Comparison of ENCODE assay signal across 8 cellular contexts in genomic region chr9:693460-694390, GRCh38.
A peak's percentile ranks its signal among the peaks of the same experiment; 100 is the strongest.
DNase-seq lines count a peak whose midpoint lies in the region; ATAC-seq, FAIRE-seq and TF ChIP-seq lines count a peak whose summit lies in the region.

No MANE protein-coding gene starts in this region.

- H3K4me3 Mint-ChIP-seq in stimulated activated naive B cell treated with anti-CD40 and anti-IgM and Interleukin-4, amounts not matched to agents 10 μg/mL and 1 μg/mL and 100 μg/mL, for 72 hours, result no peak overlapping the region
- H3K4me3 Mint-ChIP-seq in CD4-positive, alpha-beta T cell, result no peak overlapping the region

- H3K36me3 ChIP-seq in breast epithelium (no peaks in the 10 kb centered on the region), skeletal muscle tissue (ENCODE audit: control insufficient read depth in 3 of 3, insufficient read depth in 3 of 3, low read length in 3 of 3) (no peaks in the 10 kb centered on the region)

- CTCF ChIA-PET in CD4-positive, alpha-beta T cell (lab: Charles Lee), result interaction anchor here (1.6 kb wide), 1 partner anchor 17 kb away, joined by 3 read pairs; no protein-coding TSS in a partner anchor

- H3K27me3 Mint-ChIP-seq in stimulated activated naive B cell treated with anti-CD40 and anti-IgM and Interleukin-4, amounts not matched to agents 10 μg/mL and 1 μg/mL and 100 μg/mL, for 72 hours, result peaks cover 0 to 4% of the 10 kb centered on the region in 2 donors
- H3K27me3 Mint-ChIP-seq in CD4-positive, alpha-beta T cell, result peaks cover 11% of the 10 kb centered on the region

- no peak overlapping the region for H3K27ac Mint-ChIP-seq in stimulated activated naive B cell treated with anti-CD40 and anti-IgM and Interleukin-4, amounts not matched to agents 10 μg/mL and 1 μg/mL and 100 μg/mL, for 72 hours
- H3K27ac Mint-ChIP-seq in CD4-positive, alpha-beta T cell, result no peak overlapping the region

- TF ChIP-seq CTCF in breast epithelium (IDR thresholded peaks at IDR 0.05), result no peak
- TF ChIP-seq CTCF in CD4-positive, alpha-beta T cell (IDR thresholded peaks at IDR 0.05), result no peak

- peak overlapping the region; percentile 21 to 47 (median 24) for H3K4me3 ChIP-seq in breast epithelium
- H3K4me3 ChIP-seq in skeletal muscle tissue (ENCODE audit: low read length in 3 of 3), result peak overlapping the region; percentile 71 to 83 (median 72)

- DNase-seq in H54 (ENCODE audit: insufficient read length, low spot score), result no peak
- DNase-seq in breast epithelium (ENCODE audit: low spot score in 2 of 2), result no peak
- DNase-seq in kidney tubule cell (ENCODE audit: low spot score), result peak; percentile 54
- DNase-seq in stimulated activated naive B cell treated with anti-CD40 and anti-IgM and Interleukin-4, amounts not matched to agents 10 μg/mL and 1 μg/mL and 100 μg/mL, for 72 hours, result no peak
- DNase-seq in CD4-positive, alpha-beta T cell, result no peak

- POLR2A ChIA-PET in CD4-positive, alpha-beta T cell (lab: Charles Lee), result no interaction called here

- H3K9me3 Mint-ChIP-seq in stimulated activated naive B cell treated with anti-CD40 and anti-IgM and Interleukin-4, amounts not matched to agents 10 μg/mL and 1 μg/mL and 100 μg/mL, for 72 hours, result no peaks in the 10 kb centered on the region
- no peaks in the 10 kb centered on the region for H3K9me3 Mint-ChIP-seq in CD4-positive, alpha-beta T cell

- intact Hi-C loops in breast epithelium (cut with DNase I; ENCODE audit: low total_unique reads), result loop anchor here (10.0 kb wide), 1 partner anchor 61 kb away; no protein-coding TSS in a partner anchor
- intact Hi-C loops in CD4-positive, alpha-beta T cell (cut with DNase I, micrococcal nuclease), result no loop called here

- H3K4me1 Mint-ChIP-seq in stimulated activated naive B cell treated with anti-CD40 and anti-IgM and Interleukin-4, amounts not matched to agents 10 μg/mL and 1 μg/mL and 100 μg/mL, for 72 hours, result peaks cover 2 to 15% of the 10 kb centered on the region in 2 donors
- H3K4me1 Mint-ChIP-seq in CD4-positive, alpha-beta T cell (ENCODE audit: low read depth), result peaks cover 7% of the 10 kb centered on the region

- ATAC-seq in HG02588 (IDR thresholded peaks at IDR 0.05; ENCODE audit: unreplicated experiment), result no peak
- ATAC-seq in stimulated activated naive B cell treated with anti-CD40 and anti-IgM and Interleukin-4, amounts not matched to agents 10 μg/mL and 1 μg/mL and 100 μg/mL, for 72 hours (replicated peaks), result no peak
- ATAC-seq in HG03439 (IDR thresholded peaks at IDR 0.05; ENCODE audit: unreplicated experiment), result no peak
- ATAC-seq in CD4-positive, alpha-beta T cell (ENCODE audit: poor library complexity), result no peak

- H3K4me1 ChIP-seq in breast epithelium, result peaks cover 14 to 17% of the 10 kb centered on the region in 2 donors
- H3K4me1 ChIP-seq in skeletal muscle tissue (ENCODE audit: control insufficient read depth in 3 of 3, insufficient read depth in 3 of 3, low read length in 3 of 3), result peaks cover 48 to 66% (median 60%) of the 10 kb centered on the region in 3 donors

- TF ChIP-seq POLR2A in H54 (IDR thresholded peaks at IDR 0.05; ENCODE audit: low read depth, low read length), result no peak
- no peak for TF ChIP-seq POLR2A in breast epithelium (IDR thresholded peaks at IDR 0.05)

- peak overlapping the region; percentile 78 to 81 (median 81) for H3K9ac ChIP-seq in skeletal muscle tissue (ENCODE audit: low read depth in 1 of 3, low read length in 3 of 3)

- H3K27me3 ChIP-seq in breast epithelium, result no peaks in the 10 kb centered on the region
- H3K27me3 ChIP-seq in skeletal muscle tissue (ENCODE audit: control insufficient read depth in 3 of 3, insufficient read depth in 3 of 3, low read length in 3 of 3), result no peaks in the 10 kb centered on the region
- no peaks in the 10 kb centered on the region for H3K27me3 ChIP-seq in CD4-positive, alpha-beta T cell (ENCODE audit: control insufficient read depth, insufficient read depth, low read length)

- peak overlapping the region; percentile 78 to 92 for H3K27ac ChIP-seq in breast epithelium
- H3K27ac ChIP-seq in skeletal muscle tissue (ENCODE audit: low read depth, low read length), result peak overlapping the region; percentile 97
- H3K27ac ChIP-seq in CD4-positive, alpha-beta T cell (ENCODE audit: low read depth, low read length), result no peak overlapping the region

- FAIRE-seq in H54 (lab: Jason Lieb, UNC), result peak; percentile 74

- H3K36me3 Mint-ChIP-seq in stimulated activated naive B cell treated with anti-CD40 and anti-IgM and Interleukin-4, amounts not matched to agents 10 μg/mL and 1 μg/mL and 100 μg/mL, for 72 hours, result no peaks in the 10 kb centered on the region
- H3K36me3 Mint-ChIP-seq in CD4-positive, alpha-beta T cell (ENCODE audit: low read depth), result no peaks in the 10 kb centered on the region

- no peaks in the 10 kb centered on the region for H3K9me3 ChIP-seq in breast epithelium
- H3K9me3 ChIP-seq in skeletal muscle tissue (ENCODE audit: control insufficient read depth in 3 of 3, low read length in 3 of 3), result no peaks in the 10 kb centered on the region
- H3K9me3 ChIP-seq in CD4-positive, alpha-beta T cell (ENCODE audit: control insufficient read depth, low read length), result no peaks in the 10 kb centered on the region
